ENCODE assay signal across 20 cellular contexts in genomic region chr3:161893972-161894371, GRCh38.
A peak's percentile ranks its signal among the peaks of the same experiment; 100 is the strongest.
DNase-seq lines count a peak whose midpoint lies in the region; ATAC-seq and TF ChIP-seq lines count a peak whose summit lies in the region.
"Had no signal": no experiment of that assay in that cellular context is flagged by ENCODE, and none has a peak within 500 bp of the region (broad histone marks: within the 10 kb centered on the region; RNA-seq: fewer than 3 reads in every experiment).

No MANE protein-coding gene starts in this region.

- H3K4me1 ChIP-seq in left ventricle myocardium inferior = peaks cover 4% of the 10 kb centered on the region
- H3K4me1 ChIP-seq: colonic mucosa, SJCRH30 had no signal

- H3K9me3 ChIP-seq in AG04450 (ENCODE audit: control insufficient read depth, insufficient read depth, low read length) (no peaks in the 10 kb centered on the region), left ventricle myocardium inferior (replicated peaks) (peaks cover 17% of the 10 kb centered on the region)
- H3K9me3 ChIP-seq: colonic mucosa, SJCRH30 had no signal

- H3K36me3 ChIP-seq in brain microvascular endothelial cell (replicated peaks) = no peaks in the 10 kb centered on the region
- no peaks in the 10 kb centered on the region for H3K36me3 ChIP-seq in left ventricle myocardium inferior
- H3K36me3 ChIP-seq: colonic mucosa, SJCRH30 had no signal

- DNase-seq in AG04450 (ENCODE audit: low read depth, low spot score) = peak; percentile 70
- peak; percentile 57 for DNase-seq in HT1080 (ENCODE audit: low read depth)
- DNase-seq in brain microvascular endothelial cell = peak; percentile 47
- DNase-seq in hepatic stellate cell (ENCODE audit: low spot score) = peak; percentile 8
- no peak for DNase-seq in left ventricle myocardium inferior
- DNase-seq in cerebellar cortex (ENCODE audit: low spot score) = no peak
- DNase-seq in NK-92 (lab: John Stamatoyannopoulos, UW; ENCODE audit: unreplicated experiment) = no peak
- DNase-seq: CD4-positive, alpha-beta T cell; colonic mucosa; DMS79 treated with DMSO at 0.1 percent for 48 hours; mammary epithelial cell; NCI-H1048; NCI-H2081 treated with DMSO at 0.1 percent for 48 hours; NCI-H526; SJCRH30; stimulated activated naive CD4-positive, alpha-beta T cell had no signal

- intact Hi-C loops in left ventricle myocardium inferior (cut with micrococcal nuclease) = no loop called here

- H3K4me3 ChIP-seq in AG04450 (ENCODE audit: low read depth, low read length) (no peak overlapping the region), brain microvascular endothelial cell (ENCODE audit: low read depth, low read length) (no peak overlapping the region), left ventricle myocardium inferior (no peak overlapping the region)
- H3K4me3 ChIP-seq: colonic mucosa, SJCRH30 had no signal

- no peak overlapping the region for H3K27ac ChIP-seq in AG04450 (ENCODE audit: low read depth, low read length)
- peak overlapping the region; percentile 36 for H3K27ac ChIP-seq in brain microvascular endothelial cell
- no peak overlapping the region for H3K27ac ChIP-seq in left ventricle myocardium inferior (replicated peaks)
- H3K27ac ChIP-seq: colonic mucosa, SJCRH30 had no signal

- H3K27me3 ChIP-seq in AG04450 (ENCODE audit: control insufficient read depth, insufficient read depth, low read length) (no peaks in the 10 kb centered on the region), brain microvascular endothelial cell (replicated peaks) (no peaks in the 10 kb centered on the region), left ventricle myocardium inferior (ENCODE audit: low read depth) (no peaks in the 10 kb centered on the region)
- H3K27me3 ChIP-seq: colonic mucosa, SJCRH30 had no signal

- TF ChIP-seq CTCF in AG04450 (IDR thresholded peaks at IDR 0.05; ENCODE audit: low read depth, low read length) (no peak), brain microvascular endothelial cell (IDR thresholded peaks at IDR 0.05; ENCODE audit: low read depth, low read length, missing control alignments) (no peak), left ventricle myocardium inferior (IDR thresholded peaks at IDR 0.05; ENCODE audit: borderline replicate concordance) (no peak)

- in situ Hi-C loops in brain microvascular endothelial cell (cut with HindIII; ENCODE audit: low pct_ligation_motif_present, low sequenced_read_pairs) = no loop called here

- POLR2A ChIA-PET in AG04450 (lab: Yijun Ruan, JAX) = interaction anchor here (0.6 kb wide), 1 partner anchor 687 kb away, joined by 4 read pairs; no protein-coding TSS in a partner anchor

- no peak for ATAC-seq in GM18867 (IDR thresholded peaks at IDR 0.05; ENCODE audit: unreplicated experiment)
- ATAC-seq: activated CD4-positive, CD25-positive, alpha-beta regulatory T cell treated with anti-CD3 and anti-CD28 coated beads, Interleukin-2, amount 50 U/mL, for 24 hours; activated T-helper 17 cell treated with anti-CD3 and anti-CD28 coated beads, Interleukin-2, amount 50 U/mL, for 72 hours; natural killer cell treated with Interleukin-12 subunit alpha and Interleukin-12 subunit beta and Interleukin-15 and Interleukin-18, amount 100 ng/mL, for 72 hours had no signal

- CTCF ChIA-PET in AG04450 (lab: Charles Lee) = interaction anchor here (1.6 to 1.8 kb wide), 2 partner anchors 40 to 42 kb away, joined by 3 to 5 read pairs; no protein-coding TSS in a partner anchor

Comparison
In these comparisons a context has a peak if more than half of its experiments do, and no peak if none do; other contexts are left out.
1. DNase-seq: peak in AG04450 (single experiment), HT1080 (single experiment), brain microvascular endothelial cell (single experiment) and hepatic stellate cell (single experiment); none in left ventricle myocardium inferior (single experiment), cerebellar cortex (single experiment) and NK-92 (single experiment).